In genomic region chrX:150036181-150036580, GRCh38 we compare ENCODE assay signal across 1 cellular context.
TF ChIP-seq lines count a peak whose summit lies in the region.

No MANE protein-coding gene starts in this region.

TF ChIP-seq in GM23338, 12 proteins besides CTCF, POLR2A, EP300 and RAD21 (continued from another document):
- no peak for TF ChIP-seq REST (IDR thresholded peaks at IDR 0.05; ENCODE audit: unreplicated experiment)
- no peak for TF ChIP-seq ZNF114 (CRISPR knock-in tag; IDR thresholded peaks at IDR 0.05)
- TF ChIP-seq NANOG (IDR thresholded peaks at IDR 0.05; ENCODE audit: borderline replicate concordance): no peak
- TF ChIP-seq ETS1 (IDR thresholded peaks at IDR 0.05): no peak
- TF ChIP-seq CREB1 (CRISPR knock-in tag; IDR thresholded peaks at IDR 0.05; ENCODE audit: low read depth): no peak
- TF ChIP-seq STAT1 (IDR thresholded peaks at IDR 0.05; ENCODE audit: unreplicated experiment): no peak
